21 cellular contexts compared by ENCODE assay signal in genomic region chr20:45467861-45468260, GRCh38. TPM values are rescaled to one million over a fixed set of nuclear protein-coding genes. Genes with fewer than 3 reads are reported as not detected.
A peak's percentile ranks its signal among the peaks of the same experiment; 100 is the strongest.
DNase-seq lines count a peak whose midpoint lies in the region; ATAC-seq and TF ChIP-seq lines count a peak whose summit lies in the region.
"Had no signal": no experiment of that assay in that cellular context is flagged by ENCODE, and none has a peak within 500 bp of the region (broad histone marks: within the 10 kb centered on the region; RNA-seq: fewer than 3 reads in every experiment).

No MANE protein-coding gene starts in this region.

- WGBS in endodermal cell (ENCODE audit: insufficient coverage in 1 of 2, insufficient read length in 1 of 2), 2 experiments = 62 to 77% methylated on average over 2 to 3 of the region's 3 CpGs

- no peaks in the 10 kb centered on the region for H3K36me3 Mint-ChIP-seq in endodermal cell (ENCODE audit: low read depth)
- peaks cover 24% of the 10 kb centered on the region for H3K36me3 Mint-ChIP-seq in Calu3 (ENCODE audit: insufficient read depth, unreplicated experiment)

- H3K27me3 ChIP-seq in endodermal cell (ENCODE audit: control insufficient read depth, insufficient read depth, low read length, poor library complexity, severe bottlenecking) (peaks cover 39% of the 10 kb centered on the region), rectal smooth muscle tissue (ENCODE audit: control insufficient read depth, insufficient read depth, low read length) (no peaks in the 10 kb centered on the region)

- CTCF ChIA-PET in Calu3 (lab: Charles Lee) = interaction anchor here (0.8 to 1.5 kb wide), 4 partner anchors 9 to 145 kb away, joined by 3 to 4 read pairs (median 3); no protein-coding TSS in a partner anchor

- peaks cover 10% of the 10 kb centered on the region for H3K36me3 ChIP-seq in endodermal cell (ENCODE audit: control insufficient read depth, insufficient read depth, low read length)
- H3K36me3 ChIP-seq in rectal smooth muscle tissue (ENCODE audit: control insufficient read depth, insufficient read depth, low read length) = no peaks in the 10 kb centered on the region
- H3K36me3 ChIP-seq: BLaER1 had no signal

- H3K9me3 Mint-ChIP-seq in endodermal cell = peaks cover 9% of the 10 kb centered on the region
- H3K9me3 Mint-ChIP-seq in Calu3 (ENCODE audit: low read depth, unreplicated experiment) = no peaks in the 10 kb centered on the region

- peaks cover 34% of the 10 kb centered on the region for H3K4me1 Mint-ChIP-seq in endodermal cell
- H3K4me1 Mint-ChIP-seq in Calu3 (ENCODE audit: low read depth, unreplicated experiment) = peaks cover 24% of the 10 kb centered on the region

- intact Hi-C loops in Calu3 (cut with micrococcal nuclease; ENCODE audit: unreplicated experiment) = loop anchor here (5.0 kb wide), 1 partner anchor 304 kb away; no protein-coding TSS in a partner anchor

- H3K27ac Mint-ChIP-seq in endodermal cell (peak overlapping the region; percentile 50), Calu3 (ENCODE audit: unreplicated experiment) (no peak overlapping the region)
- H3K27ac Mint-ChIP-seq: stimulated activated naive B cell treated with anti-CD40 and anti-IgM and Interleukin-4, amounts not matched to agents 10 μg/mL and 1 μg/mL and 100 μg/mL, for 72 hours; T-helper 17 cell had no signal

- H3K9me3 ChIP-seq in endodermal cell (ENCODE audit: control insufficient read depth, low read length) = no peaks in the 10 kb centered on the region
- H3K9me3 ChIP-seq: BLaER1 had no signal

- H3K4me3 ChIP-seq in endodermal cell (ENCODE audit: low read length) = no peak overlapping the region
- no peak overlapping the region for H3K4me3 ChIP-seq in rectal smooth muscle tissue (ENCODE audit: low read length)
- H3K4me3 ChIP-seq: BLaER1 had no signal

- H3K27ac ChIP-seq in endodermal cell (ENCODE audit: low read depth, low read length) = no peak overlapping the region
- H3K27ac ChIP-seq in rectal smooth muscle tissue (ENCODE audit: low read depth, low read length) = peak overlapping the region; percentile 30
- H3K27ac ChIP-seq: BLaER1, HL-60 had no signal

- peaks cover 3% of the 10 kb centered on the region for H3K27me3 Mint-ChIP-seq in endodermal cell (ENCODE audit: insufficient read depth)
- H3K27me3 Mint-ChIP-seq in Calu3 (ENCODE audit: unreplicated experiment) = no peaks in the 10 kb centered on the region

- peaks cover 11% of the 10 kb centered on the region for H3K4me1 ChIP-seq in endodermal cell (ENCODE audit: control insufficient read depth, insufficient read depth, low read length)
- H3K4me1 ChIP-seq in rectal smooth muscle tissue (ENCODE audit: control insufficient read depth, insufficient read depth, low read length) = no peaks in the 10 kb centered on the region

- TF ChIP-seq CTCF in endodermal cell (conservative IDR thresholded peaks at IDR 0.05) = no peak
- TF ChIP-seq CTCF in Calu3 (IDR thresholded peaks at IDR 0.05; ENCODE audit: unreplicated experiment) = no peak

- H3K9ac ChIP-seq in endodermal cell (ENCODE audit: extremely low read depth, low read length, poor library complexity, severe bottlenecking) (no peak overlapping the region), rectal smooth muscle tissue (ENCODE audit: low read length) (no peak overlapping the region)
- H3K9ac ChIP-seq: BLaER1 had no signal

- peak; percentile 62 for DNase-seq in NCI-H1105 treated with DMSO at 0.1 percent for 48 hours (lab: John Stamatoyannopoulos, UW)
- no peak for DNase-seq in NCI-H1105 (lab: John Stamatoyannopoulos, UW)
- DNase-seq in NCI-H2081 (lab: John Stamatoyannopoulos, UW) = peak; percentile 63 to 83
- peak; percentile 71 for DNase-seq in endodermal cell
- no peak for DNase-seq in Calu3
- DNase-seq: 8988T; activated gamma-delta T cell; cerebellar nuclear complex; KG1; NCI-H1694; SIG-M5; stimulated activated CD4-positive, alpha-beta T cell treated with anti-CD3 and anti-CD28 coated beads, Interleukin-12 subunit alpha, Interleukin-12 subunit beta, amount 100 ng/mL, for 4 hours; stimulated activated naive B cell treated with anti-CD40 and anti-IgM and Interleukin-4, amounts not matched to agents 10 μg/mL and 1 μg/mL and 100 μg/mL, for 72 hours; T-helper 17 cell had no signal

- ATAC-seq in GM19397 (IDR thresholded peaks at IDR 0.05; ENCODE audit: unreplicated experiment) (no peak), GM21737 (IDR thresholded peaks at IDR 0.05; ENCODE audit: unreplicated experiment) (no peak)
- ATAC-seq: stimulated activated naive B cell treated with anti-CD40 and anti-IgM and Interleukin-4, amounts not matched to agents 10 μg/mL and 1 μg/mL and 100 μg/mL, for 72 hours; T-helper 17 cell had no signal

- no TSS peak for BruUV-seq in Calu3 (replicated peaks; lab: Mats Ljungman, UMichigan)

- H3K4me3 Mint-ChIP-seq in endodermal cell (peak overlapping the region; percentile 83), Calu3 (ENCODE audit: low read depth, unreplicated experiment) (no peak overlapping the region)
- H3K4me3 Mint-ChIP-seq: stimulated activated naive B cell treated with anti-CD40 and anti-IgM and Interleukin-4, amounts not matched to agents 10 μg/mL and 1 μg/mL and 100 μg/mL, for 72 hours; T-helper 17 cell had no signal

RNA-seq across cellular contexts. Expression of gene WFDC2, which starts 1.7 kb away (rescaled TPM):
- total RNA-seq in endodermal cell = 100 to 1,000 TPM; 304 to 580 TPM
- 59.9 TPM for polyA plus RNA-seq in endodermal cell (2013, experiment 1 of 2)
- 51.6 TPM for polyA plus RNA-seq in endodermal cell (2013, experiment 2 of 2)
- 295 TPM in 2 replicates for total RNA-seq in Calu3 (2022)
- total RNA-seq: urinary bladder had no signal

RNA-seq across cellular contexts. Expression of gene SPINT3, which starts 47.6 kb away (rescaled TPM):
- not detected for total RNA-seq in endodermal cell
- polyA plus RNA-seq in endodermal cell (2013, experiment 1 of 2) = not detected
- polyA plus RNA-seq in endodermal cell (2013, experiment 2 of 2) = not detected
- not detected in 2 replicates for total RNA-seq in Calu3 (2022)
- total RNA-seq: posterior vena cava, T-helper 17 cell, urinary bladder had no signal
- polyA plus RNA-seq: urinary bladder had no signal

RNA-seq across cellular contexts. Expression of gene PIGT, which starts 51.9 kb away (rescaled TPM):
- total RNA-seq in endodermal cell = 10 to 100 TPM; 83.3 to 90.1 TPM
- polyA plus RNA-seq in endodermal cell (2013, experiment 1 of 2) = 77.8 TPM
- 69.9 TPM for polyA plus RNA-seq in endodermal cell (2013, experiment 2 of 2)
- 192 and 193 TPM in 2 replicates for total RNA-seq in Calu3 (2022)

RNA-seq across cellular contexts. Expression of gene DBNDD2, which starts 59.8 kb away (rescaled TPM):
- total RNA-seq in endodermal cell (10 to 100 TPM; 63.2 to 69.1 TPM), Calu3 (2022) (105 and 113 TPM in 2 replicates)
- polyA plus RNA-seq in endodermal cell (2013, experiment 1 of 2) = 39.0 TPM
- polyA plus RNA-seq in endodermal cell (2013, experiment 2 of 2) = 41.4 TPM

Comparison
In these comparisons a context has a peak if more than half of its experiments do, and no peak if none do; other contexts are left out.
1. DNase-seq: peak in NCI-H1105 treated with DMSO at 0.1 percent for 48 hours (single experiment), NCI-H2081 (2 of 2) and endodermal cell (single experiment); none in NCI-H1105 (single experiment) and Calu3 (single experiment).